In the genomic region with DNA sequence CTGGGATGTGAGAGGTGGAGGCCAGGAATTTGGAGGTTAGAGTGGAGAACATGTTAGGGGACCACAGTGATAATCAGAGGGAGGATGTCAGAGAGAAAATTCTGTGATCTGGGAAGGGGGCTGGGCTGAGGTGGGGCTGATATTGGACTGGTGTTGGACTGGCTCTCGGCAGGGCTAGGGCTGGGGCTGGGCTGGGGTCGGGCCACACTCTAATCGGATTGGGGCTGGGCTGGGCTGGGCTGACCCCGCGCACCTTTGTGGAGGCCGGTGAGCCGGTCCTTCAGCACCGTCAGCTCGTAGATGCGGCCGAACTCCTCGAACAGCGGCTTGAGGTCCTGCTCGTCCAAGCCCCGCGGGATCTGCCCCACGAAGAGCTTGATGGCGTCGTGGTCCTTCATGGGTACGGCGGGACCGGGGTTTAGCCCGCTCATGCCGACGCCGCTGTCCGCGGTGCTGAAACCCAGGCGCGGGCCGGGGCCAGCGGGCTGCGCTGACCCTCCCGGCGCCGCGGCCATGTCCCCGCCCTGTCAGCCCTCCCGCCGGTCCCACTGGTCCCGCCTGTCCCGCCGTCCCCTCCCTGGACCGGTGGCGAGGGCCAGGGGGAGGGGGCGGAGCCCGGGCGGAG, we compare ENCODE assay signal across 8 cellular contexts. TPM values are rescaled to one million over a fixed set of nuclear protein-coding genes. Genes with fewer than 3 reads are reported as not detected.
DNase-seq lines count a peak whose midpoint lies in the region; ATAC-seq and TF ChIP-seq lines count a peak whose summit lies in the region.

No MANE protein-coding gene starts in this region.

- intact Hi-C loops in Calu3 (cut with micrococcal nuclease; ENCODE audit: unreplicated experiment) (no loop called here), right cardiac atrium (cut with DNase I) (no loop called here)

- H3K4me1 Mint-ChIP-seq in Calu3 (ENCODE audit: low read depth, unreplicated experiment): no peaks in the 10 kb centered on the region
- peaks cover 20 to 30% (median 20%) of the 10 kb centered on the region in 3 donors for H3K4me1 Mint-ChIP-seq in T-cell

- H3K27ac Mint-ChIP-seq in Calu3 (ENCODE audit: unreplicated experiment): peak overlapping the region; percentile 47
- H3K27ac Mint-ChIP-seq in T-cell: peak overlapping the region in 1 of 2 donors; percentile 50

- no peaks in the 10 kb centered on the region for H3K27me3 ChIP-seq in right cardiac atrium (ENCODE audit: control insufficient read depth, insufficient read depth)

- no peak for TF ChIP-seq CTCF in Calu3 (IDR thresholded peaks at IDR 0.05; ENCODE audit: unreplicated experiment)

- H3K27me3 Mint-ChIP-seq in Calu3 (ENCODE audit: unreplicated experiment) (peaks cover 53% of the 10 kb centered on the region), T-cell (no peaks in the 10 kb centered on the region)

- BruUV-seq in Calu3 (replicated peaks; lab: Mats Ljungman, UMichigan): no TSS peak

- H3K4me3 Mint-ChIP-seq in Calu3 (ENCODE audit: low read depth, unreplicated experiment) (peak overlapping the region; percentile 77), T-cell (peak overlapping the region; percentile 60 to 81 (median 80))

- peak; percentile 80 for DNase-seq in Calu3
- DNase-seq in T-cell: peak in 32 of 34 experiments; percentile 5 to 52 (median 26)
- DNase-seq in right cardiac atrium: peak; percentile 75 to 92 (median 90)
- no peak for DNase-seq in skeletal muscle cell (ENCODE audit: low read depth)
- DNase-seq in NCI-H1930 (lab: John Stamatoyannopoulos, UW): no peak

- H3K36me3 Mint-ChIP-seq in Calu3 (ENCODE audit: insufficient read depth, unreplicated experiment) (peaks cover 18% of the 10 kb centered on the region), T-cell (peaks cover 6% of the 10 kb centered on the region)

- peak; percentile 45 for ATAC-seq in HG02759 (IDR thresholded peaks at IDR 0.05; ENCODE audit: unreplicated experiment)
- peak; percentile 42 to 57 (median 50) for ATAC-seq in T-cell (replicated peaks in 1 of 4)
- ATAC-seq in right cardiac atrium: peak; percentile 89 to 91
- no peak for ATAC-seq in HG03442 (IDR thresholded peaks at IDR 0.05; ENCODE audit: unreplicated experiment)

- H3K9me3 Mint-ChIP-seq in Calu3 (ENCODE audit: low read depth, unreplicated experiment) (peaks cover 5% of the 10 kb centered on the region), T-cell (peaks cover 3 to 6% (median 4%) of the 10 kb centered on the region in 3 donors)

- no peaks in the 10 kb centered on the region for H3K9me3 ChIP-seq in right cardiac atrium (ENCODE audit: control insufficient read depth, low read length)

- POLR2A ChIA-PET in T-cell (lab: Charles Lee): interaction anchor here in 1 of 2 donors (0.7 kb wide), 1 partner anchor 19 kb away, joined by 4 read pairs; no protein-coding TSS in a partner anchor

- H3K4me1 ChIP-seq in right cardiac atrium (ENCODE audit: control insufficient read depth, insufficient read depth, low read length): peaks cover 7% of the 10 kb centered on the region

- peak overlapping the region; percentile 59 for H3K27ac ChIP-seq in angular gyrus (ENCODE audit: low read depth, low read length)
- no peak overlapping the region for H3K27ac ChIP-seq in right cardiac atrium (ENCODE audit: low read length)

- 6% methylated on average over 48 of the region's 48 CpGs for WGBS in right cardiac atrium

- H3K4me3 ChIP-seq in right cardiac atrium (ENCODE audit: low read length): peak overlapping the region; percentile 80
- H3K4me3 ChIP-seq in skeletal muscle cell (ENCODE audit: low read depth, low read length): peak overlapping the region; percentile 53

- CTCF ChIA-PET in Calu3 (lab: Charles Lee) (no interaction called here), T-cell (lab: Charles Lee) (interaction anchor here in 1 of 2 donors (0.8 kb wide), 1 partner anchor 13 kb away, joined by 4 read pairs; no protein-coding TSS in a partner anchor)

RNA-seq across cellular contexts. Expression of a gene that starts 0.5 kb away (rescaled TPM):
- total RNA-seq in Calu3 (2022): 0.19 and 0.42 TPM in 2 replicates
- 1 to 10 TPM; 1.8 to 5.6 (median 3.0) TPM for total RNA-seq in T-cell
- 1 to 10 TPM in 3 of 4 donors, under 1 TPM in 1; 0.42 to 2.2 (median 1.4) TPM for total RNA-seq in right cardiac atrium
- 1.5 TPM for polyA plus RNA-seq in right cardiac atrium

RNA-seq across cellular contexts. Expression of a gene that starts 47.1 kb away (rescaled TPM):
- total RNA-seq in Calu3 (2022): 110 and 125 TPM in 2 replicates
- total RNA-seq in T-cell: 100 to 1,000 TPM in 3 of 5 donors, 10 to 100 TPM in 2; 94.4 to 132 (median 101) TPM
- total RNA-seq in right cardiac atrium: 10 to 100 TPM; 39.7 to 53.6 (median 45.0) TPM
- 34.5 TPM for polyA plus RNA-seq in right cardiac atrium

RNA-seq across cellular contexts. Expression of a gene that starts 56.3 kb away (rescaled TPM):
- total RNA-seq in Calu3 (2022) (129 and 145 TPM in 2 replicates), T-cell (100 to 1,000 TPM in 1 of 5 donors, 10 to 100 TPM in 4; 78.2 to 101 (median 88.4) TPM), right cardiac atrium (10 to 100 TPM; 81.9 to 98.1 (median 93.3) TPM)
- polyA plus RNA-seq in right cardiac atrium: 66.6 TPM

Comparison
In these comparisons a context has a peak if more than half of its experiments do, and no peak if none do; other contexts are left out.
1. DNase-seq: peak in Calu3 (single experiment), T-cell (32 of 34) and right cardiac atrium (3 of 3); none in skeletal muscle cell (single experiment) and NCI-H1930 (0 of 2).